Comparison of ENCODE assay signal across 8 cellular contexts in genomic region chr2:9769171-9770005, GRCh38.
DNase-seq lines count a peak whose midpoint lies in the region; ATAC-seq and TF ChIP-seq lines count a peak whose summit lies in the region.

No MANE protein-coding gene starts in this region.

- ATAC-seq in CD4-positive, CD25-positive, alpha-beta regulatory T cell (ENCODE audit: low read depth in 2 of 2), result no peak
- no peak for ATAC-seq in psoas muscle

- intact Hi-C loops in psoas muscle (cut with DNase I), result loop anchor here in 1 of 2 donors (10.0 kb wide), 1 partner anchor 205 kb away; no protein-coding TSS in a partner anchor

- no peak overlapping the region for H3K4me3 ChIP-seq in CD4-positive, CD25-positive, alpha-beta regulatory T cell (ENCODE audit: low read depth, low read length)
- H3K4me3 ChIP-seq in psoas muscle, result no peak overlapping the region
- no peak overlapping the region for H3K4me3 ChIP-seq in Peyer's patch

- H3K36me3 Mint-ChIP-seq in CD4-positive, CD25-positive, alpha-beta regulatory T cell, result no peaks in the 10 kb centered on the region

- no peak for TF ChIP-seq POLR2A in Peyer's patch (IDR thresholded peaks at IDR 0.05)

- H3K27ac ChIP-seq in CD4-positive, CD25-positive, alpha-beta regulatory T cell (ENCODE audit: insufficient read depth, low read length, poor library complexity, severe bottlenecking), result no peak overlapping the region
- H3K27ac ChIP-seq in psoas muscle, result no peak overlapping the region
- H3K27ac ChIP-seq in Peyer's patch, result no peak overlapping the region

- no peaks in the 10 kb centered on the region for H3K27me3 Mint-ChIP-seq in CD4-positive, CD25-positive, alpha-beta regulatory T cell

- peaks cover 7% of the 10 kb centered on the region for H3K4me1 ChIP-seq in CD4-positive, CD25-positive, alpha-beta regulatory T cell (ENCODE audit: control insufficient read depth, insufficient read depth, low read length, poor library complexity, severe bottlenecking)
- H3K4me1 ChIP-seq in psoas muscle, result peaks cover 16% of the 10 kb centered on the region
- H3K4me1 ChIP-seq in Peyer's patch, result peaks cover 0 to 52% (median 0%) of the 10 kb centered on the region in 4 donors

- no peaks in the 10 kb centered on the region for H3K36me3 ChIP-seq in CD4-positive, CD25-positive, alpha-beta regulatory T cell (ENCODE audit: control insufficient read depth, insufficient read depth, low read length)
- H3K36me3 ChIP-seq in psoas muscle (ENCODE audit: insufficient read depth in 1 of 2, low read depth in 1 of 2) (no peaks in the 10 kb centered on the region), Peyer's patch (no peaks in the 10 kb centered on the region)

- 77 to 82% (median 81%) methylated on average over 19 of the region's 19 CpGs for WGBS in psoas muscle, 3 donors

- H3K27me3 ChIP-seq in CD4-positive, CD25-positive, alpha-beta regulatory T cell (ENCODE audit: control insufficient read depth, insufficient read depth, low read length), result no peaks in the 10 kb centered on the region
- H3K27me3 ChIP-seq in psoas muscle (ENCODE audit: insufficient read depth in 3 of 3, low read length in 2 of 3) (no peaks in the 10 kb centered on the region), Peyer's patch (no peaks in the 10 kb centered on the region)

- no peak for TF ChIP-seq CTCF in GM20000 (IDR thresholded peaks at IDR 0.05; ENCODE audit: extremely low read depth, missing control alignments)
- no peak for TF ChIP-seq CTCF in psoas muscle (IDR thresholded peaks at IDR 0.05)
- TF ChIP-seq CTCF in Peyer's patch (IDR thresholded peaks at IDR 0.05), result no peak

- H3K9me3 ChIP-seq in CD4-positive, CD25-positive, alpha-beta regulatory T cell (ENCODE audit: control insufficient read depth in 2 of 2, low read length in 2 of 2), result no peaks in the 10 kb centered on the region
- H3K9me3 ChIP-seq in psoas muscle, result no peaks in the 10 kb centered on the region
- no peaks in the 10 kb centered on the region for H3K9me3 ChIP-seq in Peyer's patch

- DNase-seq in CD4-positive, CD25-positive, alpha-beta regulatory T cell, result no peak
- peak; percentile 71 for DNase-seq in GM20000 (ENCODE audit: low spot score)
- DNase-seq in RPMI8226, result peak; percentile 96
- DNase-seq in iPS-NIHi11 (ENCODE audit: low spot score), result peak; percentile 85
- no peak for DNase-seq in psoas muscle
- DNase-seq in OCI-M2 (lab: John Stamatoyannopoulos, UW; ENCODE audit: unreplicated experiment), result no peak
- no peak for DNase-seq in GM19240 (ENCODE audit: insufficient read length, low spot score)
- no peak for DNase-seq in Peyer's patch

- H3K9me3 Mint-ChIP-seq in CD4-positive, CD25-positive, alpha-beta regulatory T cell, result no peaks in the 10 kb centered on the region

- H3K4me3 Mint-ChIP-seq in CD4-positive, CD25-positive, alpha-beta regulatory T cell, result no peak overlapping the region

- peak overlapping the region in 2 of 3 donors; percentile 12 to 75 for H3K27ac Mint-ChIP-seq in CD4-positive, CD25-positive, alpha-beta regulatory T cell

- H3K4me1 Mint-ChIP-seq in CD4-positive, CD25-positive, alpha-beta regulatory T cell, result peaks cover 0 to 21% (median 3%) of the 10 kb centered on the region in 4 donors

Comparison
In these comparisons a context has a peak if more than half of its experiments do, and no peak if none do; other contexts are left out.
1. DNase-seq: peak in GM20000 (single experiment), RPMI8226 (single experiment) and iPS-NIHi11 (single experiment); none in CD4-positive, CD25-positive, alpha-beta regulatory T cell (0 of 3), psoas muscle (0 of 2), OCI-M2 (single experiment), GM19240 (single experiment) and Peyer's patch (0 of 3).